Comparison of ENCODE assay signal across 1 cellular context in genomic region chr19:7871530-7872305, GRCh38.
A peak's percentile ranks its signal among the peaks of the same experiment; 100 is the strongest.
TF ChIP-seq lines count a peak whose summit lies in the region.

No MANE protein-coding gene starts in this region.

TF ChIP-seq in SK-N-SH, 30 proteins besides CTCF, POLR2A, EP300 and RAD21:
- TF ChIP-seq MXI1 (IDR thresholded peaks at IDR 0.05; ENCODE audit: low read depth, low read length) (peak; percentile 47; the same call in 1 of the 2 replicates), MEF2A (IDR thresholded peaks at IDR 0.05; ENCODE audit: borderline replicate concordance, low read depth) (no peak)
